ENCODE assay signal across 21 cellular contexts in genomic region chr6:91852232-91852631, GRCh38.
"Had no signal": no experiment of that assay in that cellular context is flagged by ENCODE, and none has a peak within 500 bp of the region (broad histone marks: within the 10 kb centered on the region; RNA-seq: fewer than 3 reads in every experiment).

No MANE protein-coding gene starts in this region.

- H3K4me3 ChIP-seq: colonic mucosa, gastroesophageal sphincter, heart left ventricle, sigmoid colon, thoracic aorta, upper lobe of left lung had no signal

- H3K27ac ChIP-seq: colonic mucosa, gastroesophageal sphincter, heart left ventricle, parathyroid adenoma, sigmoid colon, thoracic aorta, upper lobe of left lung had no signal

- DNase-seq: activated CD4-positive, alpha-beta T cell treated with anti-CD3 and anti-CD28 coated beads, Interleukin-2, amount 10 ng/mL, durations not matched to agents 24 days and 14 days; activated CD4-positive, CD25-positive, alpha-beta regulatory T cell; activated CD8-positive, alpha-beta T cell treated with anti-CD3 and anti-CD28 coated beads for 36 hours; activated naive CD4-positive, alpha-beta T cell treated with anti-CD3 and anti-CD28 coated beads, Interleukin-2, amount 10 ng/mL, durations not matched to agents 7 days and 5 days; activated naive CD8-positive, alpha-beta T cell treated with anti-CD3 and anti-CD28 coated beads, Interleukin-2, amount 50 U/mL, for 24 hours; activated T-cell treated with anti-CD3 and anti-CD28 coated beads, Interleukin-2, amount 50 U/mL, for 1 hour; anterior cingulate cortex; caudate nucleus; colonic mucosa; heart left ventricle; left ventricle myocardium superior; naive thymus-derived CD8-positive, alpha-beta T cell; sigmoid colon; stimulated activated naive B cell treated with anti-CD40 and anti-IgM and Interleukin-4, amounts not matched to agents 10 μg/mL and 1 μg/mL and 100 μg/mL, for 72 hours; upper lobe of left lung had no signal

- H3K27ac Mint-ChIP-seq: activated CD4-positive, alpha-beta T cell treated with anti-CD3 and anti-CD28 coated beads, Interleukin-2, amount 10 ng/mL, durations not matched to agents 24 days and 14 days; activated CD8-positive, alpha-beta T cell treated with anti-CD3 and anti-CD28 coated beads for 36 hours; activated naive CD4-positive, alpha-beta T cell treated with anti-CD3 and anti-CD28 coated beads, Interleukin-2, amount 10 ng/mL, durations not matched to agents 7 days and 5 days; activated naive CD8-positive, alpha-beta T cell treated with anti-CD3 and anti-CD28 coated beads, Interleukin-2, amount 50 U/mL, for 24 hours; activated T-helper 2 cell treated with anti-CD3 and anti-CD28 coated beads, Interferon-gamma antibody, Interleukin-2, Interleukin-4, amounts not matched to agents 10 μg/mL and 5 μg/mL and 100 μg/mL, durations not matched to agents 14 hours and 24 hours and 36 hours; naive thymus-derived CD8-positive, alpha-beta T cell; stimulated activated naive B cell treated with anti-CD40 and anti-IgM and Interleukin-4, amounts not matched to agents 10 μg/mL and 1 μg/mL and 100 μg/mL, for 72 hours had no signal

- H3K27me3 ChIP-seq: colonic mucosa, gastroesophageal sphincter, heart left ventricle, sigmoid colon, upper lobe of left lung had no signal

- ATAC-seq: activated CD8-positive, alpha-beta T cell treated with anti-CD3 and anti-CD28 coated beads for 36 hours; activated naive CD8-positive, alpha-beta T cell treated with anti-CD3 and anti-CD28 coated beads, Interleukin-2, amount 50 U/mL, for 24 hours; esophagus mucosa; gastroesophageal sphincter; heart left ventricle; left ventricle myocardium superior; naive thymus-derived CD8-positive, alpha-beta T cell; stimulated activated naive B cell treated with anti-CD40 and anti-IgM and Interleukin-4, amounts not matched to agents 10 μg/mL and 1 μg/mL and 100 μg/mL, for 72 hours had no signal

- H3K9me3 ChIP-seq: colonic mucosa, gastroesophageal sphincter, heart left ventricle, sigmoid colon, thoracic aorta, upper lobe of left lung had no signal

- H3K4me3 Mint-ChIP-seq: activated CD4-positive, alpha-beta T cell treated with anti-CD3 and anti-CD28 coated beads, Interleukin-2, amount 10 ng/mL, durations not matched to agents 24 days and 14 days; activated CD8-positive, alpha-beta T cell treated with anti-CD3 and anti-CD28 coated beads for 36 hours; activated naive CD4-positive, alpha-beta T cell treated with anti-CD3 and anti-CD28 coated beads, Interleukin-2, amount 10 ng/mL, durations not matched to agents 7 days and 5 days; activated naive CD8-positive, alpha-beta T cell treated with anti-CD3 and anti-CD28 coated beads, Interleukin-2, amount 50 U/mL, for 24 hours; brain; naive thymus-derived CD8-positive, alpha-beta T cell; stimulated activated naive B cell treated with anti-CD40 and anti-IgM and Interleukin-4, amounts not matched to agents 10 μg/mL and 1 μg/mL and 100 μg/mL, for 72 hours had no signal

- H3K27me3 Mint-ChIP-seq: activated CD4-positive, alpha-beta T cell treated with anti-CD3 and anti-CD28 coated beads, Interleukin-2, amount 10 ng/mL, durations not matched to agents 24 days and 14 days; activated CD8-positive, alpha-beta T cell treated with anti-CD3 and anti-CD28 coated beads for 36 hours; activated naive CD4-positive, alpha-beta T cell treated with anti-CD3 and anti-CD28 coated beads, Interleukin-2, amount 10 ng/mL, durations not matched to agents 7 days and 5 days; activated naive CD8-positive, alpha-beta T cell treated with anti-CD3 and anti-CD28 coated beads, Interleukin-2, amount 50 U/mL, for 24 hours; brain; naive thymus-derived CD8-positive, alpha-beta T cell; stimulated activated naive B cell treated with anti-CD40 and anti-IgM and Interleukin-4, amounts not matched to agents 10 μg/mL and 1 μg/mL and 100 μg/mL, for 72 hours had no signal

- H3K4me1 Mint-ChIP-seq: activated CD4-positive, alpha-beta T cell treated with anti-CD3 and anti-CD28 coated beads, Interleukin-2, amount 10 ng/mL, durations not matched to agents 24 days and 14 days; activated naive CD4-positive, alpha-beta T cell treated with anti-CD3 and anti-CD28 coated beads, Interleukin-2, amount 10 ng/mL, durations not matched to agents 7 days and 5 days; activated naive CD8-positive, alpha-beta T cell treated with anti-CD3 and anti-CD28 coated beads, Interleukin-2, amount 50 U/mL, for 24 hours; naive thymus-derived CD8-positive, alpha-beta T cell; stimulated activated naive B cell treated with anti-CD40 and anti-IgM and Interleukin-4, amounts not matched to agents 10 μg/mL and 1 μg/mL and 100 μg/mL, for 72 hours had no signal

- H3K9me3 Mint-ChIP-seq: activated CD4-positive, alpha-beta T cell treated with anti-CD3 and anti-CD28 coated beads, Interleukin-2, amount 10 ng/mL, durations not matched to agents 24 days and 14 days had no signal

- H3K36me3 Mint-ChIP-seq: activated naive CD4-positive, alpha-beta T cell treated with anti-CD3 and anti-CD28 coated beads, Interleukin-2, amount 10 ng/mL, durations not matched to agents 7 days and 5 days; brain; naive thymus-derived CD8-positive, alpha-beta T cell; stimulated activated naive B cell treated with anti-CD40 and anti-IgM and Interleukin-4, amounts not matched to agents 10 μg/mL and 1 μg/mL and 100 μg/mL, for 72 hours had no signal

- H3K4me1 ChIP-seq: colonic mucosa, gastroesophageal sphincter, heart left ventricle, parathyroid adenoma, sigmoid colon, upper lobe of left lung had no signal
